Comparison of ENCODE assay signal across 24 cellular contexts in genomic region chr11:116537736-116538135, GRCh38.
"Had no signal": no experiment of that assay in that cellular context is flagged by ENCODE, and none has a peak within 500 bp of the region (broad histone marks: within the 10 kb centered on the region; RNA-seq: fewer than 3 reads in every experiment).

No MANE protein-coding gene starts in this region.

- DNase-seq: IMR-90; Karpas-422; KG1; MG63; NCI-H1092; NCI-H1105 treated with DMSO at 0.1 percent for 48 hours; NCI-H1417 treated with DMSO at 0.1 percent for 48 hours; NCI-H146; NCI-H1694 treated with DMSO at 0.1 percent for 48 hours; NCI-H1930; NCI-H2081; NCI-H2107; NCI-H2227 treated with DMSO at 0.1 percent for 48 hours; NCI-H524; NCI-H69; NCI-H774; NK-92 treated with Interleukin-12 subunit alpha and Interleukin-12 subunit beta, amount 100 ng/mL, for 24 hours; PC-3; SHP77; SJCRH30 had no signal

- ATAC-seq: HepG2, Panc1, PC-3, SK-N-SH treated with all-trans-retinoic acid at 6 μM for 48 hours had no signal

- H3K4me3 ChIP-seq: MG63, SJCRH30 had no signal

- H3K27ac ChIP-seq: RWPE1, SJCRH30 had no signal
